In genomic region chr7:39493929-39494328, GRCh38 we compare ENCODE assay signal across 21 cellular contexts.
"Had no signal": no experiment of that assay in that cellular context is flagged by ENCODE, and none has a peak within 500 bp of the region (broad histone marks: within the 10 kb centered on the region; RNA-seq: fewer than 3 reads in every experiment).

No MANE protein-coding gene starts in this region.

- H3K4me1 Mint-ChIP-seq: memory B cell; natural killer cell; neural crest cell; stimulated activated naive B cell treated with anti-CD40 and anti-IgM and Interleukin-4, amounts not matched to agents 10 μg/mL and 1 μg/mL and 100 μg/mL, for 72 hours; stimulated activated naive CD8-positive, alpha-beta T cell treated with anti-CD3 and anti-CD28 coated beads, Interleukin-15, amount 100 ng/mL, for 72 hours had no signal

- H3K27ac Mint-ChIP-seq: dendritic cell treated with granulocyte-macrophage colony-stimulating factor and Interleukin-4, amounts not matched to agents 40 ng/mL and 50 ng/mL, for 4 days; memory B cell; natural killer cell; stimulated activated naive B cell treated with anti-CD40 and anti-IgM and Interleukin-4, amounts not matched to agents 10 μg/mL and 1 μg/mL and 100 μg/mL, for 72 hours; stimulated activated naive CD8-positive, alpha-beta T cell treated with anti-CD3 and anti-CD28 coated beads, Interleukin-15, amount 100 ng/mL, for 72 hours had no signal

- H3K36me3 ChIP-seq: esophagus squamous epithelium, gastroesophageal sphincter, left ventricle myocardium inferior, lower lobe of right lung, tibial nerve, upper lobe of right lung, vagina had no signal

- H3K4me3 Mint-ChIP-seq: dendritic cell treated with granulocyte-macrophage colony-stimulating factor and Interleukin-4, amounts not matched to agents 40 ng/mL and 50 ng/mL, for 4 days; memory B cell; mesothelial cell of epicardium; natural killer cell; neural crest cell; stimulated activated naive B cell treated with anti-CD40 and anti-IgM and Interleukin-4, amounts not matched to agents 10 μg/mL and 1 μg/mL and 100 μg/mL, for 72 hours; stimulated activated naive CD8-positive, alpha-beta T cell treated with anti-CD3 and anti-CD28 coated beads, Interleukin-15, amount 100 ng/mL, for 72 hours had no signal

- H3K27me3 ChIP-seq: gastroesophageal sphincter, testis, tibial nerve, upper lobe of right lung, vagina had no signal

- H3K4me1 ChIP-seq: esophagus squamous epithelium, gastroesophageal sphincter, left ventricle myocardium inferior, lower lobe of right lung, testis, tibial nerve, upper lobe of right lung, vagina had no signal

- H3K36me3 Mint-ChIP-seq: memory B cell; mesothelial cell of epicardium; natural killer cell; stimulated activated naive B cell treated with anti-CD40 and anti-IgM and Interleukin-4, amounts not matched to agents 10 μg/mL and 1 μg/mL and 100 μg/mL, for 72 hours had no signal

- H3K27ac ChIP-seq: esophagus squamous epithelium, gastroesophageal sphincter, left ventricle myocardium inferior, lower lobe of right lung, testis, tibial nerve, upper lobe of right lung, vagina had no signal

- H3K9me3 Mint-ChIP-seq: dendritic cell treated with granulocyte-macrophage colony-stimulating factor and Interleukin-4, amounts not matched to agents 40 ng/mL and 50 ng/mL, for 4 days; memory B cell; mesothelial cell of epicardium; natural killer cell; neural crest cell; stimulated activated naive B cell treated with anti-CD40 and anti-IgM and Interleukin-4, amounts not matched to agents 10 μg/mL and 1 μg/mL and 100 μg/mL, for 72 hours; stimulated activated naive CD8-positive, alpha-beta T cell treated with anti-CD3 and anti-CD28 coated beads, Interleukin-15, amount 100 ng/mL, for 72 hours had no signal

- H3K9me3 ChIP-seq: esophagus squamous epithelium, gastroesophageal sphincter, left ventricle myocardium inferior, lower lobe of right lung, testis, tibial nerve, upper lobe of right lung, vagina had no signal

- H3K4me3 ChIP-seq: esophagus squamous epithelium, gastroesophageal sphincter, left ventricle myocardium inferior, lower lobe of right lung, testis, tibial nerve, upper lobe of right lung, vagina had no signal

- DNase-seq: esophagus squamous epithelium; glutamatergic neuron; kidney; left cardiac atrium; left ventricle myocardium inferior; lower lobe of right lung; natural killer cell; posterior cingulate gyrus; stimulated activated CD4-positive, alpha-beta T cell treated with anti-CD3 and anti-CD28 coated beads, Interleukin-2, amount 100 ng/mL, for 24 hours; stimulated activated CD4-positive, alpha-beta T cell treated with anti-CD3 and anti-CD28 coated beads, Interleukin-4, amount 100 ng/mL, for 4 hours; stimulated activated naive B cell treated with anti-CD40 and anti-IgM and Interleukin-4, amounts not matched to agents 10 μg/mL and 1 μg/mL and 100 μg/mL, for 72 hours; stimulated activated naive CD8-positive, alpha-beta T cell treated with anti-CD3 and anti-CD28 coated beads, Interleukin-15, amount 100 ng/mL, for 72 hours; testis; upper lobe of right lung had no signal

- H3K27me3 Mint-ChIP-seq: dendritic cell treated with granulocyte-macrophage colony-stimulating factor and Interleukin-4, amounts not matched to agents 40 ng/mL and 50 ng/mL, for 4 days had no signal
